Comparison of ENCODE assay signal across 1 cellular context in the genomic region with DNA sequence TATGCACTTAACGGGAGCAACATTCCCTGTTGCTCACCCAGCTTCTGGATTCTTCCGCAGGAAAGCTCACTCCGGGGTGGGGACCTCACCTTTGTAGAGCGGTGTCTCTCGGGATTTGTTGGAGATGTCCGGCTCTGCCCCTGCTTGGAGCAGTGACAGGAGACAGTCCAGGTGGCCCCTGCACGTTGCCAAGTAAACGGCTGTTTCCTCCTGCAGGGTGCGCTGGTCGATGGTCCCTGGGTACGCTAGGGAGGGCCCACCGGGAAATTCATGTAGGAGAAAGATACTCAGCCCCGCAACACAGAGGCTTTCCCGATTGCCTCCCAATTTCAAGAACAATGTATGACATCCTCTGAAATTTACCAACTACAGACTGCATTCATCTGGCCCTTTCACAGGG.
TF ChIP-seq lines count a peak whose summit lies in the region.

No MANE protein-coding gene starts in this region.

TF ChIP-seq in HCT116, 20 proteins besides CTCF, POLR2A, EP300 and RAD21 (continued from another document):
- TF ChIP-seq, protein P1, sequence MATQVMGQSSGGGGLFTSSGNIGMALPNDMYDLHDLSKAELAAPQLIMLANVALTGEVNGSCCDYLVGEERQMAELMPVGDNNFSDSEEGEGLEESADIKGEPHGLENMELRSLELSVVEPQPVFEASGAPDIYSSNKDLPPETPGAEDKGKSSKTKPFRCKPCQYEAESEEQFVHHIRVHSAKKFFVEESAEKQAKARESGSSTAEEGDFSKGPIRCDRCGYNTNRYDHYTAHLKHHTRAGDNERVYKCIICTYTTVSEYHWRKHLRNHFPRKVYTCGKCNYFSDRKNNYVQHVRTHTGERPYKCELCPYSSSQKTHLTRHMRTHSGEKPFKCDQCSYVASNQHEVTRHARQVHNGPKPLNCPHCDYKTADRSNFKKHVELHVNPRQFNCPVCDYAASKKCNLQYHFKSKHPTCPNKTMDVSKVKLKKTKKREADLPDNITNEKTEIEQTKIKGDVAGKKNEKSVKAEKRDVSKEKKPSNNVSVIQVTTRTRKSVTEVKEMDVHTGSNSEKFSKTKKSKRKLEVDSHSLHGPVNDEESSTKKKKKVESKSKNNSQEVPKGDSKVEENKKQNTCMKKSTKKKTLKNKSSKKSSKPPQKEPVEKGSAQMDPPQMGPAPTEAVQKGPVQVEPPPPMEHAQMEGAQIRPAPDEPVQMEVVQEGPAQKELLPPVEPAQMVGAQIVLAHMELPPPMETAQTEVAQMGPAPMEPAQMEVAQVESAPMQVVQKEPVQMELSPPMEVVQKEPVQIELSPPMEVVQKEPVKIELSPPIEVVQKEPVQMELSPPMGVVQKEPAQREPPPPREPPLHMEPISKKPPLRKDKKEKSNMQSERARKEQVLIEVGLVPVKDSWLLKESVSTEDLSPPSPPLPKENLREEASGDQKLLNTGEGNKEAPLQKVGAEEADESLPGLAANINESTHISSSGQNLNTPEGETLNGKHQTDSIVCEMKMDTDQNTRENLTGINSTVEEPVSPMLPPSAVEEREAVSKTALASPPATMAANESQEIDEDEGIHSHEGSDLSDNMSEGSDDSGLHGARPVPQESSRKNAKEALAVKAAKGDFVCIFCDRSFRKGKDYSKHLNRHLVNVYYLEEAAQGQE (IDR thresholded peaks at IDR 0.05; ENCODE audit: low read depth), result no peak
- TF ChIP-seq JUND (IDR thresholded peaks at IDR 0.05), result no peak
- no peak for TF ChIP-seq EGR1 (IDR thresholded peaks at IDR 0.05; ENCODE audit: low read depth)
- TF ChIP-seq ZNF274 (IDR thresholded peaks at IDR 0.05; ENCODE audit: low read depth, low read length), result no peak
- no peak for TF ChIP-seq POLR2AphosphoS5 (IDR thresholded peaks at IDR 0.05; ENCODE audit: low read depth, low read length)
- no peak for TF ChIP-seq FOSL1 (IDR thresholded peaks at IDR 0.05; ENCODE audit: low read depth)
